8 cellular contexts compared by ENCODE assay signal in genomic region chr20:23349338-23350006, GRCh38.
A peak's percentile ranks its signal among the peaks of the same experiment; 100 is the strongest.
DNase-seq lines count a peak whose midpoint lies in the region; ATAC-seq, FAIRE-seq and TF ChIP-seq lines count a peak whose summit lies in the region.

No MANE protein-coding gene starts in this region.

- H3F3A ChIP-seq in DOHH2 (ENCODE audit: control insufficient read depth, insufficient read depth) = no peaks in the 10 kb centered on the region

- DNase-seq in HTR-8/SVneo (ENCODE audit: insufficient read length, low spot score) (peak; percentile 24), adipocyte (ENCODE audit: low read depth) (no peak), ACHN (no peak), epidermal melanocyte (ENCODE audit: insufficient read length, low spot score) (no peak)
- no peak for DNase-seq in stimulated activated naive CD8-positive, alpha-beta T cell treated with anti-CD3 and anti-CD28 coated beads, Interleukin-15, amount 100 ng/mL, for 72 hours

- H3K4me1 ChIP-seq in DOHH2 (ENCODE audit: control insufficient read depth, low read length) = peaks cover 24% of the 10 kb centered on the region
- H3K4me1 ChIP-seq in adipocyte (ENCODE audit: control insufficient read depth, insufficient read depth, low read length) = peaks cover 28% of the 10 kb centered on the region

- TF ChIP-seq CTCF in DOHH2 (IDR thresholded peaks at IDR 0.05; ENCODE audit: low read depth, low read length, poor library complexity, severe bottlenecking) = peak; percentile 66

- peak overlapping the region; percentile 87 for H3K9ac ChIP-seq in adipocyte (ENCODE audit: low read length)

- peak overlapping the region; percentile 83 to 84 for H3K4me3 Mint-ChIP-seq in stimulated activated naive CD8-positive, alpha-beta T cell treated with anti-CD3 and anti-CD28 coated beads, Interleukin-15, amount 100 ng/mL, for 72 hours

- H3K79me2 ChIP-seq in DOHH2 (ENCODE audit: control insufficient read depth, low read length) = peaks cover 54% of the 10 kb centered on the region

- no peaks in the 10 kb centered on the region for H3K27me3 Mint-ChIP-seq in stimulated activated naive CD8-positive, alpha-beta T cell treated with anti-CD3 and anti-CD28 coated beads, Interleukin-15, amount 100 ng/mL, for 72 hours

- H3K36me3 ChIP-seq in DOHH2 (ENCODE audit: control insufficient read depth, low read length) = peaks cover 29% of the 10 kb centered on the region
- H3K36me3 ChIP-seq in adipocyte (ENCODE audit: control insufficient read depth, insufficient read depth, low read length, severe bottlenecking) = peaks cover 7% of the 10 kb centered on the region

- peak overlapping the region; percentile 97 for H3K4me2 ChIP-seq in DOHH2 (ENCODE audit: low read length)

- H3K27ac Mint-ChIP-seq in stimulated activated naive CD8-positive, alpha-beta T cell treated with anti-CD3 and anti-CD28 coated beads, Interleukin-15, amount 100 ng/mL, for 72 hours = peak overlapping the region; percentile 100

- H3K9me3 Mint-ChIP-seq in stimulated activated naive CD8-positive, alpha-beta T cell treated with anti-CD3 and anti-CD28 coated beads, Interleukin-15, amount 100 ng/mL, for 72 hours = no peaks in the 10 kb centered on the region

- peak; percentile 3 for ATAC-seq in GM19463 (IDR thresholded peaks at IDR 0.05; ENCODE audit: unreplicated experiment)
- ATAC-seq in stimulated activated naive CD8-positive, alpha-beta T cell treated with anti-CD3 and anti-CD28 coated beads, Interleukin-15, amount 100 ng/mL, for 72 hours = peak; percentile 2

- H3K27me3 ChIP-seq in DOHH2 (ENCODE audit: control insufficient read depth, low read length) (no peaks in the 10 kb centered on the region), adipocyte (replicated peaks; ENCODE audit: control insufficient read depth, insufficient read depth, low read length) (no peaks in the 10 kb centered on the region)

- peak overlapping the region; percentile 92 for H3K4me3 ChIP-seq in DOHH2 (ENCODE audit: low read length)
- H3K4me3 ChIP-seq in adipocyte (ENCODE audit: low read length) = peak overlapping the region; percentile 91
- H3K4me3 ChIP-seq in iPS-18c (ENCODE audit: insufficient read depth, low read depth, low read length) = peak overlapping the region; percentile 89; the same call in 1 of the 2 replicates

- H3K27ac ChIP-seq in DOHH2 (ENCODE audit: low read depth, low read length) = peak overlapping the region; percentile 93

- peaks cover 30% of the 10 kb centered on the region for H3K4me1 Mint-ChIP-seq in stimulated activated naive CD8-positive, alpha-beta T cell treated with anti-CD3 and anti-CD28 coated beads, Interleukin-15, amount 100 ng/mL, for 72 hours

- FAIRE-seq in HTR-8/SVneo (lab: Jason Lieb, UNC) = no peak

- peaks cover 16% of the 10 kb centered on the region for H4K20me1 ChIP-seq in DOHH2 (ENCODE audit: control insufficient read depth, insufficient read depth, low read depth, low read length)

- H3K9me2 ChIP-seq in DOHH2 (replicated peaks; ENCODE audit: control insufficient read depth, low read length) = no peaks in the 10 kb centered on the region

- in situ Hi-C loops in ACHN (cut with HindIII; ENCODE audit: low pct_ligation_motif_present, low pct_unique_long_range_greater_than_20kb, low sequenced_read_pairs) = no loop called here

- H3K9me3 ChIP-seq in DOHH2 (ENCODE audit: control insufficient read depth, insufficient read depth, low read length) (no peaks in the 10 kb centered on the region), adipocyte (ENCODE audit: control insufficient read depth, low read length) (no peaks in the 10 kb centered on the region), iPS-18c (ENCODE audit: control insufficient read depth, insufficient read depth, low read length) (peaks cover 2% of the 10 kb centered on the region)
